ENCODE assay signal across 2 cellular contexts in genomic region chr9:137501457-137501856, GRCh38.
TF ChIP-seq lines count a peak whose summit lies in the region.

No MANE protein-coding gene starts in this region.

TF ChIP-seq in IMR-90, 13 proteins besides CTCF, POLR2A, EP300 and RAD21:
- TF ChIP-seq CEBPB (IDR thresholded peaks at IDR 0.05; ENCODE audit: low read depth, low read length) (no peak), MAFK (IDR thresholded peaks at IDR 0.05; ENCODE audit: low read depth, low read length) (no peak), USF2 (IDR thresholded peaks at IDR 0.05; ENCODE audit: low read depth, low read length) (no peak), NFE2L2 (IDR thresholded peaks at IDR 0.05; ENCODE audit: low read depth, low read length) (no peak), CHD1 (IDR thresholded peaks at IDR 0.05; ENCODE audit: low read depth, low read length) (no peak), MXI1 (IDR thresholded peaks at IDR 0.05; ENCODE audit: borderline replicate concordance, low read depth, low read length) (no peak), BHLHE40 (IDR thresholded peaks at IDR 0.05; ENCODE audit: low read depth, low read length) (no peak), RFX5 (IDR thresholded peaks at IDR 0.05; ENCODE audit: low read depth, low read length) (no peak), SMC3 (IDR thresholded peaks at IDR 0.05; ENCODE audit: low read depth, low read length) (no peak), MAZ (IDR thresholded peaks at IDR 0.05; ENCODE audit: borderline replicate concordance, low read depth, low read length) (no peak), ELK1 (IDR thresholded peaks at IDR 0.05; ENCODE audit: borderline replicate concordance, low read depth, low read length) (no peak), FOS (IDR thresholded peaks at IDR 0.05; ENCODE audit: low read depth, low read length) (no peak), RCOR1 (IDR thresholded peaks at IDR 0.05; ENCODE audit: insufficient replicate concordance, low read length) (no peak)

TF ChIP-seq in H1, 55 proteins besides CTCF, POLR2A, EP300 and RAD21:
- TF ChIP-seq BACH1 (IDR thresholded peaks at IDR 0.05; ENCODE audit: low read length) (no peak), POLR2AphosphoS5 (IDR thresholded peaks at IDR 0.05; ENCODE audit: low read depth, low read length) (no peak), CHD7 (IDR thresholded peaks at IDR 0.05; ENCODE audit: insufficient replicate concordance, low read length) (no peak), TAF1 (IDR thresholded peaks at IDR 0.05; ENCODE audit: low read depth, low read length) (no peak), KDM5A (IDR thresholded peaks at IDR 0.05; ENCODE audit: low read length) (no peak), PHF8 (conservative IDR thresholded peaks at IDR 0.05; ENCODE audit: low read depth, low read length) (no peak), TBP (IDR thresholded peaks at IDR 0.05; ENCODE audit: low read depth, low read length) (no peak), JUN (IDR thresholded peaks at IDR 0.05; ENCODE audit: low read depth, low read length) (no peak), TCF12 (IDR thresholded peaks at IDR 0.05; ENCODE audit: low read depth, low read length) (no peak), ATF2 (IDR thresholded peaks at IDR 0.05; ENCODE audit: low read length) (no peak), RBBP5 (IDR thresholded peaks at IDR 0.05; ENCODE audit: borderline replicate concordance, low read depth, low read length) (no peak), ATF3 (IDR thresholded peaks at IDR 0.05; ENCODE audit: insufficient read depth, low read depth, low read length) (no peak), KDM4A (IDR thresholded peaks at IDR 0.05; ENCODE audit: low read depth, low read length, severe bottlenecking) (no peak), YY1 (IDR thresholded peaks at IDR 0.05; ENCODE audit: low read depth, low read length) (no peak), FOSL1 (IDR thresholded peaks at IDR 0.05; ENCODE audit: insufficient read depth, low read depth, low read length) (no peak), SIN3A (conservative IDR thresholded peaks at IDR 0.05 in 1 of 2, IDR thresholded peaks at IDR 0.05 in 1 of 2; ENCODE audit: low read depth in 1 of 2, low read length in 2 of 2) (no peak)
TF ChIP-seq in H1: peak in this region for 0.
